8 cellular contexts compared by ENCODE assay signal in the genomic region with DNA sequence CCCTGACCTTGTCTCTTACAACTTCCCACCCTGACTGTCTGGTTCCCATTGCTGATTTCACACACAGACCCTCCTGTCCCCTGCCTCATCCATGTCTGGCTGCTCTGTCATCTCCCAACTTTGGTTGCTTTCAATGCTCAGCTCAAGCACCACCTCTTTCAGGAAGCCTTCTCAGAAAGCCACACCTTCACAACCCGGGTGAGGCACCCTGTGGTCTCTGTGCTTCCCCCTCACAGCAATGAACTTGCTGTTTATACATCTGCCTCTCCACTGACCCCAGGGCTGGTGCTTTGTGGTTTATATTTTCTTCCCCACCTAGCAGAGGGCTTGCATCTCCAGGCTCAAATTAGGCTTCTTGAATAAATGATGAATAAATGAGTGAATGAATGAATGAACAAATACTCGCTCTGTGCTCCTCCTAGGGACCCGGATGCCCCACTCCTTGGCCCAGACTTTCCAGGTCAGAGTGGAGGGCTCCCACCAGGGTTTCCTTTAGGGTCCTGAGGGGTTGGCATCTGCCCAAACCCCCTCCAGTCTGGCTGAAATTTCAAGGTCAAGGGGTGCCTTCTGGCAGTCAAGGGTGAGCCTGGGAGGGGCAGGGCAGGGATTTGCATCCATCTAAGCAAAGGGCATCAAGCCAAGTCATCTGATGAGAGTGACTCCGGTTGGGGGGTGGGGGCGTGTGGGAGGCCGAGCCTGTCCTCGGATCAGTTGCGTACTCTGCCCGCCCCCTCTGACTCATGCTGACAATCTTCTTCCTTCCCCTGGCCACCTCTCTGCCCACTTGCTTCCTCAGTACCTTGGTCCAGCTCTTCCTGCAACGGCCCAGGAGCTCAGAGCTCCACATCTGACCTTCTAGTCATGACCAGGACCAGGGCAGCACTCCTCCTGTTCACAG. TPM values are rescaled to one million over a fixed set of nuclear protein-coding genes. Genes with fewer than 3 reads are reported as not detected.
A peak's percentile ranks its signal among the peaks of the same experiment; 100 is the strongest.
DNase-seq lines count a peak whose midpoint lies in the region; TF ChIP-seq lines count a peak whose summit lies in the region.

A gene (plus strand): TSS at position 783 of the 898 bp plus-strand sequence. CDS start 79 bp downstream, at position 862.

- DNase-seq in C1 segment of cervical spinal cord (lab: John Stamatoyannopoulos, UW) (peak in 8 of 14 donors; percentile 10 to 57 (median 28)), GM20000 (ENCODE audit: low spot score) (peak; percentile 85), HPDE6-E6E7 (ENCODE audit: extremely low spot score) (peak; percentile 34), fibroblast of the conjunctiva (ENCODE audit: low read depth) (peak; percentile 8), renal cortical epithelial cell (ENCODE audit: low read depth) (peak; percentile 15), NCI-H510A (lab: John Stamatoyannopoulos, UW) (no peak), NCI-H2107 (lab: John Stamatoyannopoulos, UW) (no peak)
- DNase-seq in activated CD4-positive, alpha-beta T cell treated with anti-CD3 and anti-CD28 coated beads, Interleukin-2, amount 50 U/mL, for 48 hours = peak; percentile 81 to 88

- TF ChIP-seq CTCF in GM20000 (IDR thresholded peaks at IDR 0.05; ENCODE audit: extremely low read depth, missing control alignments) = no peak

RNA-seq across cellular contexts. Expression of the gene that starts here (rescaled TPM):
- total RNA-seq in renal cortical epithelial cell = 0.05 and 0.17 TPM in 2 replicates

Comparison
In these comparisons a context has a peak if more than half of its experiments do, and no peak if none do; other contexts are left out.
1. Peak in DNase-seq in renal cortical epithelial cell; RNA of the gene not detected or under 1 TPM.
2. DNase-seq: peak in C1 segment of cervical spinal cord (8 of 14), GM20000 (single experiment), HPDE6-E6E7 (single experiment), activated CD4-positive, alpha-beta T cell treated with anti-CD3 and anti-CD28 coated beads, Interleukin-2, amount 50 U/mL, for 48 hours (2 of 2) and fibroblast of the conjunctiva (single experiment); none in NCI-H510A (single experiment) and NCI-H2107 (single experiment).